In genomic region chr2:29317077-29317517, GRCh38 we compare ENCODE assay signal across 9 cellular contexts.
DNase-seq lines count a peak whose midpoint lies in the region; ATAC-seq and TF ChIP-seq lines count a peak whose summit lies in the region.
"Had no signal": no experiment of that assay in that cellular context is flagged by ENCODE, and none has a peak within 500 bp of the region (broad histone marks: within the 10 kb centered on the region; RNA-seq: fewer than 3 reads in every experiment).

No MANE protein-coding gene starts in this region.

- H3K27ac ChIP-seq in endodermal cell (ENCODE audit: low read depth, low read length): no peak overlapping the region
- no peak overlapping the region for H3K27ac ChIP-seq in vagina

- H3K27me3 ChIP-seq in endodermal cell (ENCODE audit: control insufficient read depth, insufficient read depth, low read length, poor library complexity, severe bottlenecking): no peaks in the 10 kb centered on the region
- no peaks in the 10 kb centered on the region for H3K27me3 ChIP-seq in vagina

- no peaks in the 10 kb centered on the region for H3K36me3 ChIP-seq in endodermal cell (ENCODE audit: control insufficient read depth, insufficient read depth, low read length)
- H3K36me3 ChIP-seq in vagina: no peaks in the 10 kb centered on the region

- no peak overlapping the region for H3K9ac ChIP-seq in endodermal cell (ENCODE audit: extremely low read depth, low read length, poor library complexity, severe bottlenecking)

- H3K27me3 Mint-ChIP-seq in endodermal cell (ENCODE audit: insufficient read depth): peaks cover 19% of the 10 kb centered on the region
- peaks cover 54% of the 10 kb centered on the region for H3K27me3 Mint-ChIP-seq in mesothelial cell of epicardium (ENCODE audit: low read depth)
- H3K27me3 Mint-ChIP-seq in activated T-helper 2 cell treated with anti-CD3 and anti-CD28 coated beads, Interferon-gamma antibody, Interleukin-2, Interleukin-4, amounts not matched to agents 10 μg/mL and 5 μg/mL and 100 μg/mL, durations not matched to agents 14 hours and 24 hours and 36 hours (ENCODE audit: low read depth): peaks cover 4% of the 10 kb centered on the region

- H3K4me1 ChIP-seq in endodermal cell (ENCODE audit: control insufficient read depth, insufficient read depth, low read length) (no peaks in the 10 kb centered on the region), vagina (peaks cover 5% of the 10 kb centered on the region)

- intact Hi-C loops in vagina (cut with DNase I): no loop called here
- intact Hi-C loops in activated T-helper 2 cell treated with anti-CD3 and anti-CD28 coated beads, Interferon-gamma antibody, Interleukin-2, Interleukin-4, amounts not matched to agents 10 μg/mL and 5 μg/mL and 100 μg/mL, durations not matched to agents 14 hours and 24 hours and 36 hours (cut with micrococcal nuclease): loop anchor here (10.0 kb wide), 1 partner anchor 528 kb away; no protein-coding TSS in a partner anchor

- no peaks in the 10 kb centered on the region for H3K36me3 Mint-ChIP-seq in endodermal cell (ENCODE audit: low read depth)
- H3K36me3 Mint-ChIP-seq in mesothelial cell of epicardium: no peaks in the 10 kb centered on the region
- H3K36me3 Mint-ChIP-seq in activated T-helper 2 cell treated with anti-CD3 and anti-CD28 coated beads, Interferon-gamma antibody, Interleukin-2, Interleukin-4, amounts not matched to agents 10 μg/mL and 5 μg/mL and 100 μg/mL, durations not matched to agents 14 hours and 24 hours and 36 hours (ENCODE audit: low read depth): no peaks in the 10 kb centered on the region
- H3K36me3 Mint-ChIP-seq: CD4-positive, alpha-beta memory T cell had no signal

- H3K9me3 ChIP-seq in endodermal cell (ENCODE audit: control insufficient read depth, low read length) (no peaks in the 10 kb centered on the region), vagina (no peaks in the 10 kb centered on the region)

- WGBS in endodermal cell (ENCODE audit: insufficient coverage in 1 of 2, insufficient read length in 1 of 2), 2 experiments: 95 to 96% methylated on average over 3 of the region's 3 CpGs

- ATAC-seq in GM21367 (IDR thresholded peaks at IDR 0.05; ENCODE audit: unreplicated experiment) (peak; percentile 39), HG03571 (IDR thresholded peaks at IDR 0.05; ENCODE audit: unreplicated experiment) (peak; percentile 49), esophagus mucosa (no peak)

- H3K9me3 Mint-ChIP-seq in endodermal cell (no peaks in the 10 kb centered on the region), mesothelial cell of epicardium (no peaks in the 10 kb centered on the region)
- no peaks in the 10 kb centered on the region for H3K9me3 Mint-ChIP-seq in activated T-helper 2 cell treated with anti-CD3 and anti-CD28 coated beads, Interferon-gamma antibody, Interleukin-2, Interleukin-4, amounts not matched to agents 10 μg/mL and 5 μg/mL and 100 μg/mL, durations not matched to agents 14 hours and 24 hours and 36 hours

- DNase-seq in Ammon's horn (ENCODE audit: low spot score) (peak; percentile 48), endodermal cell (no peak), vagina (ENCODE audit: extremely low spot score in 2 of 2) (no peak), mesothelial cell of epicardium (ENCODE audit: low spot score in 2 of 2, unreplicated experiment in 2 of 2) (no peak)
- DNase-seq in activated T-helper 2 cell treated with anti-CD3 and anti-CD28 coated beads, Interferon-gamma antibody, Interleukin-2, Interleukin-4, amounts not matched to agents 10 μg/mL and 5 μg/mL and 100 μg/mL, durations not matched to agents 14 hours and 24 hours and 36 hours (ENCODE audit: low spot score): no peak
- DNase-seq: CD4-positive, alpha-beta memory T cell had no signal

- H3K27ac Mint-ChIP-seq in endodermal cell: no peak overlapping the region
- H3K27ac Mint-ChIP-seq in mesothelial cell of epicardium: no peak overlapping the region
- H3K27ac Mint-ChIP-seq in activated T-helper 2 cell treated with anti-CD3 and anti-CD28 coated beads, Interferon-gamma antibody, Interleukin-2, Interleukin-4, amounts not matched to agents 10 μg/mL and 5 μg/mL and 100 μg/mL, durations not matched to agents 14 hours and 24 hours and 36 hours: no peak overlapping the region
- H3K27ac Mint-ChIP-seq: CD4-positive, alpha-beta memory T cell had no signal

- no peak for TF ChIP-seq POLR2A in vagina (IDR thresholded peaks at IDR 0.05)

- H3K4me1 Mint-ChIP-seq in endodermal cell: peaks cover 22% of the 10 kb centered on the region
- H3K4me1 Mint-ChIP-seq in mesothelial cell of epicardium: no peaks in the 10 kb centered on the region
- peaks cover 51% of the 10 kb centered on the region for H3K4me1 Mint-ChIP-seq in activated T-helper 2 cell treated with anti-CD3 and anti-CD28 coated beads, Interferon-gamma antibody, Interleukin-2, Interleukin-4, amounts not matched to agents 10 μg/mL and 5 μg/mL and 100 μg/mL, durations not matched to agents 14 hours and 24 hours and 36 hours (ENCODE audit: low read depth)

- TF ChIP-seq CTCF in endodermal cell (conservative IDR thresholded peaks at IDR 0.05) (peak; percentile 50), vagina (IDR thresholded peaks at IDR 0.05) (no peak), mesothelial cell of epicardium (IDR thresholded peaks at IDR 0.05; ENCODE audit: unreplicated experiment) (no peak)

- H3K4me3 ChIP-seq in endodermal cell (ENCODE audit: low read length): no peak overlapping the region
- H3K4me3 ChIP-seq in vagina: no peak overlapping the region

- H3K4me3 Mint-ChIP-seq in endodermal cell (no peak overlapping the region), mesothelial cell of epicardium (no peak overlapping the region)
- no peak overlapping the region for H3K4me3 Mint-ChIP-seq in activated T-helper 2 cell treated with anti-CD3 and anti-CD28 coated beads, Interferon-gamma antibody, Interleukin-2, Interleukin-4, amounts not matched to agents 10 μg/mL and 5 μg/mL and 100 μg/mL, durations not matched to agents 14 hours and 24 hours and 36 hours (ENCODE audit: low read depth)
- H3K4me3 Mint-ChIP-seq: CD4-positive, alpha-beta memory T cell had no signal
